ENCODE assay signal across 9 cellular contexts in genomic region chr12:24890048-24890447, GRCh38. TPM values are rescaled to one million over a fixed set of nuclear protein-coding genes. Genes with fewer than 3 reads are reported as not detected.
"Had no signal": no experiment of that assay in that cellular context is flagged by ENCODE, and none has a peak within 500 bp of the region (broad histone marks: within the 10 kb centered on the region; RNA-seq: fewer than 3 reads in every experiment).

No MANE protein-coding gene starts in this region.

- H3K9me3 ChIP-seq: HAP-1 had no signal

- H3K4me3 ChIP-seq: GM23248, HAP-1, K562 had no signal

- H2AFZ ChIP-seq: GM23248 had no signal

- H3K4me3 Mint-ChIP-seq: HFFc6 had no signal

- H3K27ac ChIP-seq: GM23248 had no signal

- ATAC-seq: HCT116, K562 had no signal

- H3K9me3 Mint-ChIP-seq: HFFc6 had no signal

- H3K27ac Mint-ChIP-seq: HFFc6 had no signal

- DNase-seq: GM23248, GOT3, H7, HFFc6, IMR-90 had no signal

RNA-seq across cellular contexts. Expression of gene BCAT1, which starts 58.9 kb away (rescaled TPM):
- total RNA-seq: HT-29 had no signal
